ENCODE assay signal across 1 cellular context in the genomic region with DNA sequence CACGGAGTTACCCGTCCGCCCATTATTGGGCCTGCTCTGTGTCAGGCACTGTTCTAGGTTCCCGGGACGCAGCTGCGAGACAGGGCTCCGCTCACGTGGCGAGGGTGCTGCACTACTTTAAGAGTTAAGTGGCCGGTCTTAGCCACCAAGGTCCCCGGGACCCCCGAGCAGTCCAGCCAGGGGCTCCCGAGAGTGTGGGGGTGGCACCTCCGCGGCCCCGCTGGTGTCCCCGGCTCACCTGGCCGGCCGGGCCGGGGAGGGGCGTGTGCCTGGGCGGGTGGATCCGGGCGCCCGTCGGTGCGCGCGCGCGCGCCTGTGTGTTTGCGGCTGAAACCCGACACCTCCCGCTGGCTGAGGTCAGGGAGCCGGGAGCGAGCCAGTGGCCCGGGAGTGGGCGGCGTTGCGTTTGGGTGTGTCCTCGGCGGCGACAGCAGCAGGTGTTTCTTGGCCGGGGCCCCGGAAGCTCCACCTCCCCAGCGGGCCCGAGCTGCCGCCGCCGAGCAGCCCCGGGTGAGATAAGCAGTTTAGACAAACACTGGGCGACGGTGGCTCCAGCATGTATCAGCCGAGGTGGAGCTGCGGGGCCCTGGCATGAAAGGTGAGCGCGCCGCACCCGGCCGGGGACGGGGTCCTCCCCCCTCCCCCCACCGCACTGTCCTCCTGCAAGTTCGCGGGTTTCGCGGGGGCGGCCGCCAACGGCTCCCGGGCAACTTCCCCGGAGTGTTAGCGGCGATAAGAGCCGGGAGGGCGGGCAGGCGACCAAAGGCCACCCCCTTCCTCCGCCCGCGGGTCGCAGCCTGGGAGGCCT.
TF ChIP-seq lines count a peak whose summit lies in the region.

Gene GSE1 (plus strand): TSS at position 522 of the 808 bp plus-strand sequence. CDS start 70 bp downstream, at position 592.

TF ChIP-seq in HEK293, 187 proteins besides CTCF, POLR2A, EP300 and RAD21 (continued from another document and continues in another):
- TF ChIP-seq ZEB2 (tag by site-specific recombination; IDR thresholded peaks at IDR 0.05) (peak; percentile 98), ZNF555 (tag by site-specific recombination; conservative IDR thresholded peaks at IDR 0.05) (no peak), ZNF571 (tag by site-specific recombination; IDR thresholded peaks at IDR 0.05) (no peak), ZNF707 (tag by site-specific recombination; IDR thresholded peaks at IDR 0.05) (no peak), ZBTB48 (tag by site-specific recombination; IDR thresholded peaks at IDR 0.05) (no peak), ZNF548 (tag by site-specific recombination; IDR thresholded peaks at IDR 0.05) (no peak), ZNF114 (tag by site-specific recombination; IDR thresholded peaks at IDR 0.05) (no peak), ZNF140 (tag by site-specific recombination; IDR thresholded peaks at IDR 0.05) (no peak), ZNF677 (tag by site-specific recombination; IDR thresholded peaks at IDR 0.05) (no peak), ZNF449 (tag by site-specific recombination; IDR thresholded peaks at IDR 0.05) (no peak), ZSCAN4 (tag by site-specific recombination; IDR thresholded peaks at IDR 0.05) (no peak), ZNF16 (tag by site-specific recombination; IDR thresholded peaks at IDR 0.05; ENCODE audit: low read depth) (no peak), ZNF274 (IDR thresholded peaks at IDR 0.05; ENCODE audit: low read length) (no peak), ZNF274 (tag by site-specific recombination; IDR thresholded peaks at IDR 0.05; ENCODE audit: borderline replicate concordance) (no peak), ZNF239 (tag by site-specific recombination; IDR thresholded peaks at IDR 0.05) (no peak), YY2 (tag by site-specific recombination; IDR thresholded peaks at IDR 0.05) (no peak), BCL11B (tag by site-specific recombination; IDR thresholded peaks at IDR 0.05; ENCODE audit: low read depth) (0 out of 2 replicates have a peak, but pooled peaks have one; percentile 74), ZBTB17 (tag by site-specific recombination; IDR thresholded peaks at IDR 0.05) (no peak), REST (tag by site-specific recombination; IDR thresholded peaks at IDR 0.05) (no peak), IKZF3 (tag by site-specific recombination; IDR thresholded peaks at IDR 0.05) (peak; percentile 95), ZNF121 (tag by site-specific recombination; IDR thresholded peaks at IDR 0.05) (peak; percentile 43; the same call in 1 of the 2 replicates), INSM2 (tag by site-specific recombination; IDR thresholded peaks at IDR 0.05) (no peak), ZNF791 (tag by site-specific recombination; IDR thresholded peaks at IDR 0.05) (no peak), KLF17 (tag by site-specific recombination; IDR thresholded peaks at IDR 0.05) (peak; percentile 74), ZNF645 (tag by site-specific recombination; IDR thresholded peaks at IDR 0.05) (0 out of 2 replicates have a peak, but pooled peaks have one; percentile 44), ZNF660 (tag by site-specific recombination; IDR thresholded peaks at IDR 0.05) (peak; percentile 34; the same call in 1 of the 2 replicates), FEZF1 (tag by site-specific recombination; IDR thresholded peaks at IDR 0.05) (0 out of 2 replicates have a peak, but pooled peaks have one; percentile 24), ZBTB6 (tag by site-specific recombination; IDR thresholded peaks at IDR 0.05) (peak; percentile 90)
- TF ChIP-seq, protein P1, sequence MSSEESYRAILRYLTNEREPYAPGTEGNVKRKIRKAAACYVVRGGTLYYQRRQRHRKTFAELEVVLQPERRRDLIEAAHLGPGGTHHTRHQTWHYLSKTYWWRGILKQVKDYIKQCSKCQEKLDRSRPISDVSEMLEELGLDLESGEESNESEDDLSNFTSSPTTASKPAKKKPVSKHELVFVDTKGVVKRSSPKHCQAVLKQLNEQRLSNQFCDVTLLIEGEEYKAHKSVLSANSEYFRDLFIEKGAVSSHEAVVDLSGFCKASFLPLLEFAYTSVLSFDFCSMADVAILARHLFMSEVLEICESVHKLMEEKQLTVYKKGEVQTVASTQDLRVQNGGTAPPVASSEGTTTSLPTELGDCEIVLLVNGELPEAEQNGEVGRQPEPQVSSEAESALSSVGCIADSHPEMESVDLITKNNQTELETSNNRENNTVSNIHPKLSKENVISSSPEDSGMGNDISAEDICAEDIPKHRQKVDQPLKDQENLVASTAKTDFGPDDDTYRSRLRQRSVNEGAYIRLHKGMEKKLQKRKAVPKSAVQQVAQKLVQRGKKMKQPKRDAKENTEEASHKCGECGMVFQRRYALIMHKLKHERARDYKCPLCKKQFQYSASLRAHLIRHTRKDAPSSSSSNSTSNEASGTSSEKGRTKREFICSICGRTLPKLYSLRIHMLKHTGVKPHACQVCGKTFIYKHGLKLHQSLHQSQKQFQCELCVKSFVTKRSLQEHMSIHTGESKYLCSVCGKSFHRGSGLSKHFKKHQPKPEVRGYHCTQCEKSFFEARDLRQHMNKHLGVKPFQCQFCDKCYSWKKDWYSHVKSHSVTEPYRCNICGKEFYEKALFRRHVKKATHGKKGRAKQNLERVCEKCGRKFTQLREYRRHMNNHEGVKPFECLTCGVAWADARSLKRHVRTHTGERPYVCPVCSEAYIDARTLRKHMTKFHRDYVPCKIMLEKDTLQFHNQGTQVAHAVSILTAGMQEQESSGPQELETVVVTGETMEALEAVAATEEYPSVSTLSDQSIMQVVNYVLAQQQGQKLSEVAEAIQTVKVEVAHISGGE (tag by site-specific recombination; conservative IDR thresholded peaks at IDR 0.05; ENCODE audit: low read depth): peak; percentile 70
- TF ChIP-seq, protein P2, sequence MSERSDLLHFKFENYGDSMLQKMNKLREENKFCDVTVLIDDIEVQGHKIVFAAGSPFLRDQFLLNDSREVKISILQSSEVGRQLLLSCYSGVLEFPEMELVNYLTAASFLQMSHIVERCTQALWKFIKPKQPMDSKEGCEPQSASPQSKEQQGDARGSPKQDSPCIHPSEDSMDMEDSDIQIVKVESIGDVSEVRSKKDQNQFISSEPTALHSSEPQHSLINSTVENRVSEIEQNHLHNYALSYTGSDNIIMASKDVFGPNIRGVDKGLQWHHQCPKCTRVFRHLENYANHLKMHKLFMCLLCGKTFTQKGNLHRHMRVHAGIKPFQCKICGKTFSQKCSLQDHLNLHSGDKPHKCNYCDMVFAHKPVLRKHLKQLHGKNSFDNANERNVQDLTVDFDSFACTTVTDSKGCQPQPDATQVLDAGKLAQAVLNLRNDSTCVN (tag by site-specific recombination; optimal IDR thresholded peaks at IDR 0.05): peak; percentile 86
- TF ChIP-seq, protein P3, sequence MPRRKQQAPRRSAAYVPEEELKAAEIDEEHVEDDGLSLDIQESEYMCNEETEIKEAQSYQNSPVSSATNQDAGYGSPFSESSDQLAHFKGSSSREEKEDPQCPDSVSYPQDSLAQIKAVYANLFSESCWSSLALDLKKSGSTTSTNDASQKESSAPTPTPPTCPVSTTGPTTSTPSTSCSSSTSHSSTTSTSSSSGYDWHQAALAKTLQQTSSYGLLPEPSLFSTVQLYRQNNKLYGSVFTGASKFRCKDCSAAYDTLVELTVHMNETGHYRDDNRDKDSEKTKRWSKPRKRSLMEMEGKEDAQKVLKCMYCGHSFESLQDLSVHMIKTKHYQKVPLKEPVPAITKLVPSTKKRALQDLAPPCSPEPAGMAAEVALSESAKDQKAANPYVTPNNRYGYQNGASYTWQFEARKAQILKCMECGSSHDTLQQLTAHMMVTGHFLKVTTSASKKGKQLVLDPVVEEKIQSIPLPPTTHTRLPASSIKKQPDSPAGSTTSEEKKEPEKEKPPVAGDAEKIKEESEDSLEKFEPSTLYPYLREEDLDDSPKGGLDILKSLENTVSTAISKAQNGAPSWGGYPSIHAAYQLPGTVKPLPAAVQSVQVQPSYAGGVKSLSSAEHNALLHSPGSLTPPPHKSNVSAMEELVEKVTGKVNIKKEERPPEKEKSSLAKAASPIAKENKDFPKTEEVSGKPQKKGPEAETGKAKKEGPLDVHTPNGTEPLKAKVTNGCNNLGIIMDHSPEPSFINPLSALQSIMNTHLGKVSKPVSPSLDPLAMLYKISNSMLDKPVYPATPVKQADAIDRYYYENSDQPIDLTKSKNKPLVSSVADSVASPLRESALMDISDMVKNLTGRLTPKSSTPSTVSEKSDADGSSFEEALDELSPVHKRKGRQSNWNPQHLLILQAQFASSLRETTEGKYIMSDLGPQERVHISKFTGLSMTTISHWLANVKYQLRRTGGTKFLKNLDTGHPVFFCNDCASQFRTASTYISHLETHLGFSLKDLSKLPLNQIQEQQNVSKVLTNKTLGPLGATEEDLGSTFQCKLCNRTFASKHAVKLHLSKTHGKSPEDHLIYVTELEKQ (tag by site-specific recombination; IDR thresholded peaks at IDR 0.05; ENCODE audit: borderline replicate concordance): 0 out of 2 replicates have a peak, but pooled peaks have one; percentile 15
